8 cellular contexts compared by ENCODE assay signal in the genomic region with DNA sequence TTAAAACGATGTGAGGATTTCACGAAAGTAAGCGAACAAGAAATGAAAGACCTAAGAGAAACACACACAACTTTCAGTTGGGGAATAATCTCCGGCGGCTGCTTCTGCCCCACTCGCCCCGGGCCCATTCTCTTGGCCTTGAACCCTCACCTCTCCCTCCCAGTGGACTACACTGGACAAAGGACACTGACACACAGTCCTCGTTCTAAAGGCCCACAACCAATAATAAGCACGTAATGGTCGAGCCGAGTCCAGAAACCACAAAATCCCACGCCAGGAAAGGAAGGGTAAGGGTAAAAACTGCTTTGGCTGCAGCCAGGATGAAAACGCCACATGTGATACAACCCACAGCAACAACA. TPM values are rescaled to one million over a fixed set of nuclear protein-coding genes. Genes with fewer than 3 reads are reported as not detected.
DNase-seq lines count a peak whose midpoint lies in the region; ATAC-seq and TF ChIP-seq lines count a peak whose summit lies in the region.

No MANE protein-coding gene starts in this region.

- ATAC-seq in GM21528 (IDR thresholded peaks at IDR 0.05; ENCODE audit: low FRiP score, unreplicated experiment) (peak; percentile 2), HG02642 (IDR thresholded peaks at IDR 0.05; ENCODE audit: poor library complexity, unreplicated experiment) (no peak)
- peak in 1 of 2 donors; percentile 4 for ATAC-seq in activated naive CD4-positive, alpha-beta T cell treated with anti-CD3 and anti-CD28 coated beads, Interleukin-2, amount 50 U/mL, for 72 hours

- peaks cover 34% of the 10 kb centered on the region for H3K36me3 ChIP-seq in iPS-20b (ENCODE audit: insufficient read depth, low read depth, low read length)

- peaks cover 17 to 28% of the 10 kb centered on the region in 2 donors for H3K36me3 Mint-ChIP-seq in activated naive CD4-positive, alpha-beta T cell treated with anti-CD3 and anti-CD28 coated beads, Interleukin-2, amount 50 U/mL, for 72 hours

- H3K9me3 ChIP-seq in iPS-20b (ENCODE audit: insufficient read depth, low read depth, low read length): no peaks in the 10 kb centered on the region

- H3K27ac Mint-ChIP-seq in activated naive CD4-positive, alpha-beta T cell treated with anti-CD3 and anti-CD28 coated beads, Interleukin-2, amount 50 U/mL, for 72 hours: peak overlapping the region; percentile 96 to 100

- H3K9ac ChIP-seq in iPS-20b (ENCODE audit: low read depth, low read length): peak overlapping the region; percentile 94

- H3K27ac ChIP-seq in 22Rv1 (peak overlapping the region; percentile 93), iPS-20b (ENCODE audit: low read length) (peak overlapping the region; percentile 71), substantia nigra (ENCODE audit: low read depth, low read length, poor library complexity, severe bottlenecking) (peak overlapping the region; percentile 93)

- no peak for TF ChIP-seq CTCF in 22Rv1 (IDR thresholded peaks at IDR 0.05)

- peak in 1 of 2 donors; percentile 8 for DNase-seq in activated naive CD4-positive, alpha-beta T cell treated with anti-CD3 and anti-CD28 coated beads, Interleukin-2, amount 50 U/mL, for 72 hours (ENCODE audit: low spot score in 2 of 2)
- DNase-seq in substantia nigra (lab: John Stamatoyannopoulos, UW) (peak in 7 of 49 donors; percentile 21 to 54 (median 27)), cerebellar cortex (ENCODE audit: low spot score) (no peak), GM19238 (ENCODE audit: insufficient read length, low spot score) (no peak)

- no peaks in the 10 kb centered on the region for H3K27me3 ChIP-seq in iPS-20b (ENCODE audit: insufficient read depth, low read length)

- H3K4me3 ChIP-seq in iPS-20b (ENCODE audit: low read length): peak overlapping the region; percentile 93

- no peaks in the 10 kb centered on the region for H3K9me3 Mint-ChIP-seq in activated naive CD4-positive, alpha-beta T cell treated with anti-CD3 and anti-CD28 coated beads, Interleukin-2, amount 50 U/mL, for 72 hours

- peaks cover 18% of the 10 kb centered on the region for H3K4me1 ChIP-seq in iPS-20b (ENCODE audit: insufficient read depth, low read length)

RNA-seq across cellular contexts. Expression of gene ZNF770, which starts 0.5 kb away (rescaled TPM):
- 10 to 100 TPM; 25.2 to 53.0 TPM for total RNA-seq in activated naive CD4-positive, alpha-beta T cell treated with anti-CD3 and anti-CD28 coated beads, Interleukin-2, amount 50 U/mL, for 72 hours

RNA-seq across cellular contexts. Expression of gene AQR, which starts 18.1 kb away (rescaled TPM):
- 10 to 100 TPM; 35.7 to 40.9 TPM for total RNA-seq in activated naive CD4-positive, alpha-beta T cell treated with anti-CD3 and anti-CD28 coated beads, Interleukin-2, amount 50 U/mL, for 72 hours
